24 cellular contexts compared by ENCODE assay signal in the genomic region with DNA sequence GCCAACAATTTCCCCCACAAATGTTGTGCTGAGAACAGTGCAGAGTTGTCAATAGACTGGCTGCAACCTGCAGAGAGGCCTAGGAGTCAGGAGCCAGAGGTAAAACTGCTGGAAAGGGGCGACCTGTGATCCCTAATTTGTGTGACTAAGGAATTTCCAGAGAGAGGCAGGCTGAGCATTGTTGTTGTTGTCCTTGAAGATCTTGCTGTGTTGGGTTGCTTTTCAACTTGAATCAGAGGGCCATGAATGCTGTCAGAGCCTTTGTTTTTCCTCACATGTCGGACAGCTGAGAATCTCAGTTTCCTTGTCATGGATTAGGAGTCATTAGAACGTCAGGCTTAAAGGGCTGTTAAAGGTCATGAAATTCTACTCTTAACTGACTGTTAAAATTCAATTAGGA.
DNase-seq lines count a peak whose midpoint lies in the region; ATAC-seq, FAIRE-seq and TF ChIP-seq lines count a peak whose summit lies in the region.
"Had no signal": no experiment of that assay in that cellular context is flagged by ENCODE, and none has a peak within 500 bp of the region (broad histone marks: within the 10 kb centered on the region; RNA-seq: fewer than 3 reads in every experiment).

No MANE protein-coding gene starts in this region.

- DNase-seq in ELF-1 (ENCODE audit: low read depth, low spot score) (peak; percentile 22), NCI-H82 treated with DMSO at 0.1 percent for 48 hours (lab: John Stamatoyannopoulos, UW; ENCODE audit: unreplicated experiment) (peak; percentile 77), endodermal cell (peak; percentile 64), iPS-NIHi7 (ENCODE audit: extremely low spot score) (peak; percentile 59), H54 (ENCODE audit: insufficient read length, low spot score) (no peak), left colon (no peak)
- DNase-seq: 8988T; AML-193; C1 segment of cervical spinal cord; CD8-positive, alpha-beta T cell; DND-41; HCEC 1CT; Karpas-422; NCI-H1694; NCI-H2081; NCI-H2171; NCI-H524 treated with DMSO at 0.1 percent for 48 hours; PC-3; Right ventricle myocardium superior had no signal

- no peak for TF ChIP-seq CTCF in endodermal cell (conservative IDR thresholded peaks at IDR 0.05)

- no peak for FAIRE-seq in H54 (lab: Jason Lieb, UNC)
- FAIRE-seq: GM12891, HTR-8/SVneo had no signal

- H3K4me1 ChIP-seq in endodermal cell (ENCODE audit: control insufficient read depth, insufficient read depth, low read length): peaks cover 8% of the 10 kb centered on the region

- peak overlapping the region; percentile 8 for H3K27ac ChIP-seq in endodermal cell (ENCODE audit: low read depth, low read length)
- H3K27ac ChIP-seq: SK-N-MC had no signal

- intact Hi-C loops in left colon (cut with DNase I, micrococcal nuclease): no loop called here

- H3K27ac Mint-ChIP-seq in endodermal cell: peak overlapping the region; percentile 67
- H3K27ac Mint-ChIP-seq: CD8-positive, alpha-beta T cell had no signal

- H3K36me3 Mint-ChIP-seq in endodermal cell (ENCODE audit: low read depth): no peaks in the 10 kb centered on the region
- H3K36me3 Mint-ChIP-seq: CD8-positive, alpha-beta T cell had no signal

- no peaks in the 10 kb centered on the region for H3K36me3 ChIP-seq in endodermal cell (ENCODE audit: control insufficient read depth, insufficient read depth, low read length)

- H3K4me3 Mint-ChIP-seq in endodermal cell: no peak overlapping the region
- H3K4me3 Mint-ChIP-seq: CD8-positive, alpha-beta T cell had no signal

- no peaks in the 10 kb centered on the region for H3K27me3 ChIP-seq in endodermal cell (ENCODE audit: control insufficient read depth, insufficient read depth, low read length, poor library complexity, severe bottlenecking)

- peaks cover 37% of the 10 kb centered on the region for H3K4me1 Mint-ChIP-seq in endodermal cell

- H3K9me3 Mint-ChIP-seq in endodermal cell: no peaks in the 10 kb centered on the region

- no peak for TF ChIP-seq POLR2A in H54 (IDR thresholded peaks at IDR 0.05; ENCODE audit: low read depth, low read length)

- no peak overlapping the region for H3K9ac ChIP-seq in endodermal cell (ENCODE audit: extremely low read depth, low read length, poor library complexity, severe bottlenecking)

- H3K4me3 ChIP-seq in endodermal cell (ENCODE audit: low read length): no peak overlapping the region
- H3K4me3 ChIP-seq: SK-N-MC had no signal

- ATAC-seq in GM18519 (IDR thresholded peaks at IDR 0.05; ENCODE audit: low FRiP score, unreplicated experiment) (no peak), GM19397 (IDR thresholded peaks at IDR 0.05; ENCODE audit: unreplicated experiment) (no peak), left colon (no peak)
- ATAC-seq: CD8-positive, alpha-beta T cell; PC-3 had no signal

- WGBS in endodermal cell (ENCODE audit: insufficient coverage in 1 of 2, insufficient read length in 1 of 2), 2 experiments: 25 to 45% methylated on average over 2 to 3 of the region's 3 CpGs

- H3K27me3 Mint-ChIP-seq in endodermal cell (ENCODE audit: insufficient read depth): no peaks in the 10 kb centered on the region

- no peaks in the 10 kb centered on the region for H3K9me3 ChIP-seq in endodermal cell (ENCODE audit: control insufficient read depth, low read length)

Comparison
In these comparisons a context has a peak if more than half of its experiments do, and no peak if none do; other contexts are left out.
1. DNase-seq: peak in ELF-1 (single experiment), NCI-H82 treated with DMSO at 0.1 percent for 48 hours (single experiment), endodermal cell (single experiment) and iPS-NIHi7 (single experiment); none in H54 (single experiment) and left colon (0 of 2).